1 cellular context compared by ENCODE assay signal in genomic region chr2:69509750-69510140, GRCh38.
TF ChIP-seq lines count a peak whose summit lies in the region.

No MANE protein-coding gene starts in this region.

TF ChIP-seq in HepG2, 621 proteins besides CTCF, POLR2A, EP300 and RAD21:
- no peak for TF ChIP-seq ATF4 (CRISPR knock-in tag; IDR thresholded peaks at IDR 0.05)
- TF ChIP-seq EEA1 (CRISPR knock-in tag; IDR thresholded peaks at IDR 0.05; ENCODE audit: borderline replicate concordance): no peak
- no peak for TF ChIP-seq ONECUT2 (CRISPR knock-in tag; IDR thresholded peaks at IDR 0.05)
- no peak for TF ChIP-seq KDM5B (CRISPR knock-in tag; IDR thresholded peaks at IDR 0.05; ENCODE audit: borderline replicate concordance)
- TF ChIP-seq ZNF660 (CRISPR knock-in tag; IDR thresholded peaks at IDR 0.05; ENCODE audit: borderline replicate concordance, low read depth): no peak
- TF ChIP-seq PAXIP1 (CRISPR knock-in tag; conservative IDR thresholded peaks at IDR 0.05): no peak
- TF ChIP-seq AHR (CRISPR knock-in tag; IDR thresholded peaks at IDR 0.05): no peak
- TF ChIP-seq ZNF766 (CRISPR knock-in tag; IDR thresholded peaks at IDR 0.05; ENCODE audit: borderline replicate concordance): no peak
- no peak for TF ChIP-seq PBX3 (CRISPR knock-in tag; IDR thresholded peaks at IDR 0.05; ENCODE audit: borderline replicate concordance)
- no peak for TF ChIP-seq SP2 (CRISPR knock-in tag; IDR thresholded peaks at IDR 0.05)
- TF ChIP-seq SMC3 (IDR thresholded peaks at IDR 0.05; ENCODE audit: low read length): no peak
- TF ChIP-seq HHEX (CRISPR knock-in tag; IDR thresholded peaks at IDR 0.05): no peak
- no peak for TF ChIP-seq TP53 (CRISPR knock-in tag; conservative IDR thresholded peaks at IDR 0.05)
- TF ChIP-seq HINFP (CRISPR knock-in tag; IDR thresholded peaks at IDR 0.05; ENCODE audit: low read depth): no peak
- TF ChIP-seq ZNF770 (CRISPR knock-in tag; IDR thresholded peaks at IDR 0.05): no peak
- no peak for TF ChIP-seq ZNF558 (CRISPR knock-in tag; IDR thresholded peaks at IDR 0.05; ENCODE audit: borderline replicate concordance)
- no peak for TF ChIP-seq ZNF354B (CRISPR knock-in tag; IDR thresholded peaks at IDR 0.05)
- no peak for TF ChIP-seq TCF7 (IDR thresholded peaks at IDR 0.05; ENCODE audit: low read depth)
- TF ChIP-seq ETS1 (CRISPR knock-in tag; IDR thresholded peaks at IDR 0.05): no peak
- TF ChIP-seq PRMT3 (CRISPR knock-in tag; IDR thresholded peaks at IDR 0.05; ENCODE audit: borderline replicate concordance, low read depth): no peak
TF ChIP-seq in HepG2: peak in this region for 0.
